ENCODE assay signal across 8 cellular contexts in genomic region chr6:3230275-3231212, GRCh38. TPM values are rescaled to one million over a fixed set of nuclear protein-coding genes. Genes with fewer than 3 reads are reported as not detected.
A peak's percentile ranks its signal among the peaks of the same experiment; 100 is the strongest.
DNase-seq lines count a peak whose midpoint lies in the region; ATAC-seq, FAIRE-seq and TF ChIP-seq lines count a peak whose summit lies in the region.

No MANE protein-coding gene starts in this region.

- H2AK5ac ChIP-seq in mesendoderm (ENCODE audit: low read length), result no peak overlapping the region

- peak overlapping the region; percentile 83 for H3K4me3 Mint-ChIP-seq in chondrocyte (ENCODE audit: unreplicated experiment)

- DNase-seq in NCI-H446 (lab: John Stamatoyannopoulos, UW) (peak; percentile 68 to 75), chondrocyte (ENCODE audit: low spot score) (no peak), mesendoderm (peak; percentile 84), urothelium cell line (ENCODE audit: low spot score) (peak; percentile 35), Kasumi-1 (lab: John Stamatoyannopoulos, UW) (no peak)

- H2BK120ac ChIP-seq in mesendoderm (ENCODE audit: low read depth, low read length), result no peak overlapping the region

- H3K27ac Mint-ChIP-seq in chondrocyte (ENCODE audit: unreplicated experiment), result peak overlapping the region; percentile 86

- no CpG with 5 or more reads among the region's 19 CpGs for WGBS in mesendoderm (ENCODE audit: extremely low coverage, insufficient coverage, low lambda C conversion rate)

- H4K8ac ChIP-seq in mesendoderm (ENCODE audit: low read depth, low read length), result no peak overlapping the region

- no peaks in the 10 kb centered on the region for H3K9me3 ChIP-seq in ES-I3 (ENCODE audit: control insufficient read depth, insufficient read depth, low read length)

- TF ChIP-seq CTCF in chondrocyte (IDR thresholded peaks at IDR 0.05), result no peak

- H3K4me1 ChIP-seq in ES-I3 (ENCODE audit: insufficient read depth, low read length) (peaks cover 3% of the 10 kb centered on the region; the same call in 1 of the 2 replicates), mesendoderm (ENCODE audit: control insufficient read depth, low read depth, low read length) (no peaks in the 10 kb centered on the region)

- H3K9ac ChIP-seq in ES-I3 (ENCODE audit: low read depth, low read length) (peak overlapping the region; percentile 63; the same call in 1 of the 2 replicates), mesendoderm (ENCODE audit: low read length) (peak overlapping the region; percentile 55)

- no peak overlapping the region for H3K23ac ChIP-seq in mesendoderm (ENCODE audit: low read length)

- peaks cover 19% of the 10 kb centered on the region for H3K79me2 ChIP-seq in mesendoderm (ENCODE audit: control insufficient read depth, insufficient read depth, low read length)

- H3K27me3 ChIP-seq in mesendoderm (ENCODE audit: insufficient read depth, low read length, poor library complexity), result no peaks in the 10 kb centered on the region

- H3K4ac ChIP-seq in mesendoderm (ENCODE audit: low read depth, low read length), result no peak overlapping the region

- peaks cover 1% of the 10 kb centered on the region for H3K36me3 Mint-ChIP-seq in chondrocyte (ENCODE audit: low read depth)

- no peaks in the 10 kb centered on the region for H3K9me3 Mint-ChIP-seq in chondrocyte (ENCODE audit: low read depth)

- no peaks in the 10 kb centered on the region for H3K27me3 Mint-ChIP-seq in chondrocyte (ENCODE audit: low read depth)

- peaks cover 3% of the 10 kb centered on the region; the same call in 1 of the 2 replicates for H3K36me3 ChIP-seq in ES-I3 (ENCODE audit: insufficient read depth, low read length)
- H3K36me3 ChIP-seq in mesendoderm (ENCODE audit: control insufficient read depth, insufficient read depth, low read length), result no peaks in the 10 kb centered on the region

- H2BK5ac ChIP-seq in mesendoderm (ENCODE audit: low read length), result no peak overlapping the region

- H3K4me1 Mint-ChIP-seq in chondrocyte (ENCODE audit: low read depth), result peaks cover 55% of the 10 kb centered on the region

- peak overlapping the region; percentile 72 for H3K18ac ChIP-seq in mesendoderm (ENCODE audit: low read length)

- no peak for ATAC-seq in HG03565 (IDR thresholded peaks at IDR 0.05; ENCODE audit: unreplicated experiment)
- ATAC-seq in HG03196 (IDR thresholded peaks at IDR 0.05; ENCODE audit: unreplicated experiment), result no peak

- H3K56ac ChIP-seq in mesendoderm (ENCODE audit: low read length), result no peak overlapping the region

- H3K79me1 ChIP-seq in mesendoderm (ENCODE audit: low read length), result no peaks in the 10 kb centered on the region

- H2BK15ac ChIP-seq in mesendoderm (replicated peaks; ENCODE audit: low read depth), result no peak overlapping the region

- FAIRE-seq in urothelium cell line (lab: Jason Lieb, UNC), result no peak

- H3K27ac ChIP-seq in mesendoderm (ENCODE audit: low read depth, low read length), result peak overlapping the region; percentile 69

- H3K4me3 ChIP-seq in mesendoderm (ENCODE audit: low read length), result no peak overlapping the region

- peak overlapping the region; percentile 67 for H3K4me2 ChIP-seq in mesendoderm (ENCODE audit: low read length)

- no peak overlapping the region for H4K5ac ChIP-seq in mesendoderm (ENCODE audit: low read length)

RNA-seq across cellular contexts. Expression of gene TUBB2B, which starts 3.1 kb away (rescaled TPM):
- 109 to 119 TPM (median 117 TPM) in 3 replicates for total RNA-seq in chondrocyte
- polyA plus RNA-seq in mesendoderm (2013, experiment 1 of 2), result 1,328 TPM
- polyA plus RNA-seq in mesendoderm (2013, experiment 2 of 2), result 1,392 TPM

RNA-seq across cellular contexts. Expression of gene PSMG4, which starts 28.2 kb away (rescaled TPM):
- 16.2 to 24.7 TPM (median 17.2 TPM) in 3 replicates for total RNA-seq in chondrocyte
- 53.4 TPM for polyA plus RNA-seq in mesendoderm (2013, experiment 1 of 2)
- 51.8 TPM for polyA plus RNA-seq in mesendoderm (2013, experiment 2 of 2)

Comparison
In these comparisons a context has a peak if more than half of its experiments do, and no peak if none do; other contexts are left out.
1. DNase-seq: peak in NCI-H446 (2 of 2), mesendoderm (single experiment) and urothelium cell line (single experiment); none in chondrocyte (single experiment) and Kasumi-1 (0 of 2).